In the genomic region with DNA sequence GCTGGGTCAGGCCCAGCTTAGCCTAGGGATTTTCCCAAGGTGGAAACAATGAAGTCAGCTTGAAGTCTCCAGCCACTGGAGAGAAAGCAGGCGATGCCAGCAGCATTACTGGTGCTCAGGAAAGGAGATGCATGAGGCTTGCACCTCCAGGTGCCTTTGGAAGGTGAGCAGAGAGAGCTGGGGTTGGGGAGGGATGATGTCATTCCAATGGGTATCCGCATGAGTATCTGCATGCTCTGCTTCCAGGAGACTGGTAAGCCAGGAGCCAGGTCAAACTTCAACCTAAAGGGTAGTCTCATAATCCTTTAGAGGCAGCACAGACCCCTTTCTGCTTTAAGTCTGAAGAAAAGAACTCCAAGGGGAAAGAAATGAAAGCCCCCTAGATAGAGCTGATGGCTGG, we compare ENCODE assay signal across 25 cellular contexts.
"Had no signal": no experiment of that assay in that cellular context is flagged by ENCODE, and none has a peak within 500 bp of the region (broad histone marks: within the 10 kb centered on the region; RNA-seq: fewer than 3 reads in every experiment).

No MANE protein-coding gene starts in this region.

- FAIRE-seq: bronchial epithelial cell, TTC549 had no signal

- H3K4me3 ChIP-seq: coronary artery, heart right ventricle, mucosa of descending colon, sigmoid colon, upper lobe of left lung had no signal

- DNase-seq: activated CD4-positive, alpha-beta T cell treated with anti-CD3 and anti-CD28 coated beads for 1 hour; activated CD4-positive, alpha-beta T cell treated with anti-CD3 and anti-CD28 coated beads, Interleukin-2, amount 50 U/mL, for 1 hour; activated CD8-positive, alpha-beta memory T cell treated with anti-CD3 and anti-CD28 coated beads for 24 hours; activated CD8-positive, alpha-beta memory T cell treated with anti-CD3 and anti-CD28 coated beads, Interleukin-2, amount 50 U/mL, for 48 hours; activated effector memory CD4-positive, alpha-beta T cell treated with anti-CD3 and anti-CD28 coated beads, Interleukin-2, amount 50 U/mL, for 16 hours; activated T-cell treated with anti-CD3 and anti-CD28 coated beads, Interleukin-2, amount 50 U/mL, for 72 hours; amniotic stem cell; cerebellar nuclear complex; erythroblast; foreskin fibroblast; heart right ventricle; islet precursor cell; left colon; mesendoderm; mucosa of descending colon; naive B cell; sigmoid colon; stimulated activated CD4-positive, alpha-beta T cell treated with anti-CD3 and anti-CD28 coated beads, Interleukin-2, amount 100 ng/mL, for 48 hours; stimulated activated CD8-positive, alpha-beta memory T cell treated with anti-CD3 and anti-CD28 coated beads, Interleukin-4, amount 100 ng/mL, for 48 hours; stimulated activated naive CD4-positive, alpha-beta T cell; T-cell had no signal

- ATAC-seq: activated T-cell treated with anti-CD3 and anti-CD28 coated beads, Interleukin-2, amount 50 U/mL, for 72 hours; left colon; mucosa of descending colon had no signal

- H3K27me3 ChIP-seq: heart right ventricle, sigmoid colon, upper lobe of left lung had no signal

- H3K27ac ChIP-seq: coronary artery, heart right ventricle, sigmoid colon, upper lobe of left lung had no signal

- H3K9me3 ChIP-seq: heart right ventricle, mucosa of descending colon, sigmoid colon, upper lobe of left lung had no signal
